Comparison of ENCODE assay signal across 12 cellular contexts in genomic region chr2:223560704-223561435, GRCh38. TPM values are rescaled to one million over a fixed set of nuclear protein-coding genes. Genes with fewer than 3 reads are reported as not detected.
A peak's percentile ranks its signal among the peaks of the same experiment; 100 is the strongest.
DNase-seq lines count a peak whose midpoint lies in the region; ATAC-seq and TF ChIP-seq lines count a peak whose summit lies in the region.
"Had no signal": no experiment of that assay in that cellular context is flagged by ENCODE, and none has a peak within 500 bp of the region (broad histone marks: within the 10 kb centered on the region; RNA-seq: fewer than 3 reads in every experiment).

No MANE protein-coding gene starts in this region.

- no peaks in the 10 kb centered on the region for H3K9me3 ChIP-seq in BE2C
- no peaks in the 10 kb centered on the region for H3K9me3 ChIP-seq in PC-3 (ENCODE audit: low read length)
- no peaks in the 10 kb centered on the region for H3K9me3 ChIP-seq in Caco-2
- H3K9me3 ChIP-seq: vagina had no signal

- H3K27me3 Mint-ChIP-seq in Caco-2 (ENCODE audit: insufficient read depth, unreplicated experiment) = peaks cover 7% of the 10 kb centered on the region

- BruUV-seq in PC-3 (replicated peaks; lab: Mats Ljungman, UMichigan) (no TSS peak), Caco-2 (replicated peaks; lab: Mats Ljungman, UMichigan) (no TSS peak)

- H2AFZ ChIP-seq in PC-3 (ENCODE audit: low read length) = 0 out of 2 replicates have a peak overlapping the region, but pooled peaks have one; percentile 16

- H3K27ac Mint-ChIP-seq in Caco-2 (ENCODE audit: unreplicated experiment) = no peak overlapping the region
- H3K27ac Mint-ChIP-seq: activated naive CD8-positive, alpha-beta T cell had no signal

- no peak overlapping the region for H3K9ac ChIP-seq in PC-3 (ENCODE audit: low read length)

- peak overlapping the region; percentile 37 for H3K4me2 ChIP-seq in PC-3 (ENCODE audit: low read length)

- peaks cover 5% of the 10 kb centered on the region for H3F3A ChIP-seq in PC-3 (ENCODE audit: low read length, unreplicated experiment)

- no peaks in the 10 kb centered on the region for H3K9me3 Mint-ChIP-seq in Caco-2 (ENCODE audit: unreplicated experiment)

- H3K27me3 ChIP-seq in BE2C (no peaks in the 10 kb centered on the region), PC-3 (ENCODE audit: low read length) (no peaks in the 10 kb centered on the region), Caco-2 (replicated peaks; ENCODE audit: control insufficient read depth, insufficient read depth, low read length) (no peaks in the 10 kb centered on the region)
- H3K27me3 ChIP-seq: vagina had no signal

- H3K4me3 Mint-ChIP-seq in Caco-2 (ENCODE audit: unreplicated experiment) = no peak overlapping the region
- H3K4me3 Mint-ChIP-seq: activated naive CD8-positive, alpha-beta T cell had no signal

- peak; percentile 77 for DNase-seq in BE2C
- peak; percentile 49 for DNase-seq in LHCN-M2 (ENCODE audit: low read depth)
- DNase-seq in PC-3 = peak; percentile 72
- peak; percentile 38 for DNase-seq in fibroblast of villous mesenchyme (ENCODE audit: low read depth)
- no peak for DNase-seq in NK-92 treated with Interleukin-12 subunit alpha and Interleukin-12 subunit beta, amount 100 ng/mL, for 24 hours (lab: John Stamatoyannopoulos, UW)
- DNase-seq in activated CD4-positive, alpha-beta T cell treated with anti-CD3 and anti-CD28 coated beads, Interleukin-2, amount 50 U/mL, for 1 hour = no peak
- DNase-seq in Caco-2 = no peak
- DNase-seq: activated CD4-positive, alpha-beta T cell treated with anti-CD3 and anti-CD28 coated beads, Interleukin-2, amount 50 U/mL, for 4 hours; hippocampal formation had no signal

- peaks cover 18% of the 10 kb centered on the region for H3K4me1 ChIP-seq in BE2C
- H3K4me1 ChIP-seq in PC-3 (ENCODE audit: insufficient read depth, low read length) = peaks cover 42% of the 10 kb centered on the region
- H3K4me1 ChIP-seq in Caco-2 = no peaks in the 10 kb centered on the region
- H3K4me1 ChIP-seq: vagina had no signal

- no peak overlapping the region for H3K4me3 ChIP-seq in BE2C (ENCODE audit: low read depth, low read length)
- no peak overlapping the region for H3K4me3 ChIP-seq in PC-3 (ENCODE audit: low read length)
- H3K4me3 ChIP-seq in fibroblast of villous mesenchyme (ENCODE audit: low read depth, low read length) = no peak overlapping the region
- no peak overlapping the region for H3K4me3 ChIP-seq in Caco-2 (ENCODE audit: low read depth, low read length)
- H3K4me3 ChIP-seq: vagina had no signal

- H4K20me1 ChIP-seq in PC-3 (ENCODE audit: low read length) = no peaks in the 10 kb centered on the region

- H3K4me1 Mint-ChIP-seq in Caco-2 (ENCODE audit: low read depth, unreplicated experiment) = peaks cover 6% of the 10 kb centered on the region

- intact Hi-C loops in PC-3 (cut with micrococcal nuclease) = loop anchor here (5.0 kb wide), 1 partner anchor 41 kb away; the partner anchor contains the start of gene SCG2
- intact Hi-C loops in Caco-2 (cut with micrococcal nuclease; ENCODE audit: unreplicated experiment) = no loop called here

- peak overlapping the region; percentile 67 for H3K27ac ChIP-seq in PC-3 (ENCODE audit: low read length)
- H3K27ac ChIP-seq: vagina had no signal

- no peaks in the 10 kb centered on the region for H3K79me2 ChIP-seq in PC-3 (ENCODE audit: low read length)

- H3K9me2 ChIP-seq in PC-3 (replicated peaks; ENCODE audit: low read length) = no peaks in the 10 kb centered on the region

- H3K36me3 ChIP-seq in BE2C (no peaks in the 10 kb centered on the region), PC-3 (ENCODE audit: low read depth, low read length) (no peaks in the 10 kb centered on the region), Caco-2 (ENCODE audit: control insufficient read depth, insufficient read depth, low read length) (no peaks in the 10 kb centered on the region)
- H3K36me3 ChIP-seq: vagina had no signal

- no peaks in the 10 kb centered on the region for H3K36me3 Mint-ChIP-seq in Caco-2 (ENCODE audit: insufficient read depth, unreplicated experiment)
- H3K36me3 Mint-ChIP-seq: activated naive CD8-positive, alpha-beta T cell had no signal

- POLR2A ChIA-PET in PC-3 (lab: Charles Lee; ENCODE audit: unreplicated experiment) (no interaction called here), Caco-2 (lab: Charles Lee) (no interaction called here)

- ATAC-seq in PC-3 (peak; percentile 64), GM19023 (IDR thresholded peaks at IDR 0.05; ENCODE audit: unreplicated experiment) (no peak)

- CTCF ChIA-PET in PC-3 (lab: Charles Lee) (no interaction called here), Caco-2 (lab: Charles Lee) (no interaction called here)

- TF ChIP-seq CTCF in BE2C (IDR thresholded peaks at IDR 0.05; ENCODE audit: low read depth, low read length) = no peak; the same call in 1 of the 2 replicates
- TF ChIP-seq CTCF in PC-3 (conservative IDR thresholded peaks at IDR 0.05; ENCODE audit: low read depth, low read length) = no peak
- peak; percentile 8 for TF ChIP-seq CTCF in fibroblast of villous mesenchyme (IDR thresholded peaks at IDR 0.05; ENCODE audit: insufficient read depth, low read depth, low read length)
- no peak for TF ChIP-seq CTCF in Caco-2 (IDR thresholded peaks at IDR 0.05; ENCODE audit: insufficient read depth in 1 of 2, low read depth in 1 of 2, low read length in 1 of 2, severe bottlenecking in 1 of 2, unreplicated experiment in 1 of 2)

RNA-seq across cellular contexts. Expression of gene SCG2, which starts 41.3 kb away (rescaled TPM):
- 592 TPM for polyA plus RNA-seq in BE2C (2012; ENCODE audit: insufficient read depth, insufficient read length, low read depth)
- total RNA-seq in LHCN-M2 (2014; rRNA removed) (10.8 and 12.7 TPM in 2 replicates), PC-3 (2014; rRNA removed) (0.51 and 0.98 TPM in 2 replicates), fibroblast of villous mesenchyme (0.86 and 0.97 TPM in 2 replicates), Caco-2 (2022) (0.35 and 0.41 TPM in 2 replicates)
- 1.7 TPM for polyA plus RNA-seq in LHCN-M2 (2012)

Comparison
In these comparisons a context has a peak if more than half of its experiments do, and no peak if none do; other contexts are left out.
1. DNase-seq: peak in BE2C (single experiment), LHCN-M2 (single experiment), PC-3 (single experiment) and fibroblast of villous mesenchyme (single experiment); none in NK-92 treated with Interleukin-12 subunit alpha and Interleukin-12 subunit beta, amount 100 ng/mL, for 24 hours (single experiment), activated CD4-positive, alpha-beta T cell treated with anti-CD3 and anti-CD28 coated beads, Interleukin-2, amount 50 U/mL, for 1 hour (single experiment) and Caco-2 (0 of 2).